Comparison of ENCODE assay signal across 10 cellular contexts in the genomic region with DNA sequence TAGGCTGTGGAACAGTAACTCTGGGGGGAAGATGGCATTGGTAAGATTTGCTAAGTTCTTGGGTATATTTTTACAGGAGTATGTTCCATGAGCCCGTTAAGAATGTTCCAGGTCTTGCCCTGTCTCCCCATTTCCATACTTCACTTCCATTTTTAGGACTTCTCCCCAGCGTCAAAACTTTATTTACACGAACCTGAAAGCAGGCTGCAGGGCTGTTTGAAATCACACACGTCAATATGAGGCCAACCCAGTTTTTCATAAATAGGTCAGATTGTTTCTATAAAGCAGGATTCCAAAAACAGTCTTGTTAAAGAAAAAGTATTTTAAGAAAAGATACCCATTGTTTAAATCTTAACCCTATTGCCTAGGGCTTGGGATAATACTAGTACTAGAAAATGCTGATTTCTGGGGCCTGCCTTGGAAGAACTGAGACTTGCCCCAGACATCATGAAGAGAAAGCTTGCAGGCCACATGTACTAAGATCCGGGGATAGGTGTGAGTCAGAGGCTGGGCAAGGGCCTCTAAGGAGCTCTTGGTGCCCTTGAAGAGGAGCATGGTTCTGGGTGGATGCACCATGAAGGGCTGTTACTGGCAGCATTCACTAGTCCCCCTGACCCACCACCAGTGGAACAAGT. TPM values are rescaled to one million over a fixed set of nuclear protein-coding genes. Genes with fewer than 3 reads are reported as not detected.
DNase-seq lines count a peak whose midpoint lies in the region; ATAC-seq and TF ChIP-seq lines count a peak whose summit lies in the region.
"Had no signal": no experiment of that assay in that cellular context is flagged by ENCODE, and none has a peak within 500 bp of the region (broad histone marks: within the 10 kb centered on the region; RNA-seq: fewer than 3 reads in every experiment).

No MANE protein-coding gene starts in this region.

- no CpG with 5 or more reads among the region's 5 CpGs for WGBS in H9 (ENCODE audit: extremely low coverage, insufficient read length, low lambda C conversion rate)
- 59% methylated on average over 5 of the region's 5 CpGs for WGBS in suprapubic skin

- H2BK20ac ChIP-seq in H9 (ENCODE audit: low read depth, low read length, poor library complexity, severe bottlenecking) = no peak overlapping the region

- H3K9ac ChIP-seq in H9 (ENCODE audit: extremely low read depth, insufficient read length, low read length) = no peak overlapping the region

- H3K4me1 Mint-ChIP-seq in glutamatergic neuron (ENCODE audit: low read depth, unreplicated experiment) (peaks cover 61% of the 10 kb centered on the region), H9 (peaks cover 56 to 57% of the 10 kb centered on the region in 2 experiments)
- H3K4me1 Mint-ChIP-seq in naive thymus-derived CD8-positive, alpha-beta T cell = peaks cover 0 to 46% (median 0%) of the 10 kb centered on the region in 4 donors

- H2BK15ac ChIP-seq in H9 (ENCODE audit: low read depth, low read length) = no peak overlapping the region

- DNase-seq in AG10803 (ENCODE audit: low read depth) (peak; percentile 59), NCI-H510A treated with DMSO at 0.1 percent for 48 hours (lab: John Stamatoyannopoulos, UW) (peak; percentile 60), glutamatergic neuron (no peak), NCI-H1048 (lab: John Stamatoyannopoulos, UW) (no peak), H9 (no peak), suprapubic skin (ENCODE audit: low spot score in 2 of 2) (no peak)
- DNase-seq in naive thymus-derived CD8-positive, alpha-beta T cell = no peak
- DNase-seq: RPMI8226 had no signal

- POLR2A ChIA-PET in naive thymus-derived CD8-positive, alpha-beta T cell (lab: Charles Lee) = no interaction called here

- H3K56ac ChIP-seq in H9 (ENCODE audit: insufficient read length, low read depth, low read length) = no peak overlapping the region

- H3K27me3 ChIP-seq in H9 (ENCODE audit: insufficient read depth, low read length) (no peaks in the 10 kb centered on the region), suprapubic skin (no peaks in the 10 kb centered on the region)

- H3K9me3 Mint-ChIP-seq in glutamatergic neuron (ENCODE audit: unreplicated experiment) (peaks cover 19% of the 10 kb centered on the region), H9 (peaks cover 6 to 7% of the 10 kb centered on the region in 2 experiments)
- peaks cover 0 to 10% (median 3%) of the 10 kb centered on the region in 9 donors for H3K9me3 Mint-ChIP-seq in naive thymus-derived CD8-positive, alpha-beta T cell

- H3K4me3 ChIP-seq in AG10803 (ENCODE audit: low read length) (no peak overlapping the region), suprapubic skin (no peak overlapping the region)

- H3T11ph ChIP-seq in H9 (ENCODE audit: low read length) = no peak overlapping the region

- H3K36me3 Mint-ChIP-seq in glutamatergic neuron (ENCODE audit: unreplicated experiment) (peaks cover 13% of the 10 kb centered on the region), H9 (ENCODE audit: insufficient read depth in 1 of 3, low read depth in 3 of 3) (peaks cover 7 to 16% (median 11%) of the 10 kb centered on the region in 3 experiments)
- peaks cover 0 to 5% (median 0%) of the 10 kb centered on the region in 3 donors for H3K36me3 Mint-ChIP-seq in naive thymus-derived CD8-positive, alpha-beta T cell
- H3K36me3 Mint-ChIP-seq: activated naive CD4-positive, alpha-beta T cell treated with anti-CD3 and anti-CD28 coated beads, Interleukin-2, amount 50 U/mL, for 72 hours had no signal

- no peak overlapping the region for H2BK12ac ChIP-seq in H9 (ENCODE audit: insufficient read length, low read depth, low read length)

- peaks cover 8% of the 10 kb centered on the region; the same call in 1 of the 2 replicates for H3K4me1 ChIP-seq in H9 (ENCODE audit: insufficient read depth, low read length)
- peaks cover 33% of the 10 kb centered on the region for H3K4me1 ChIP-seq in suprapubic skin

- no peak overlapping the region for H2AFZ ChIP-seq in H9 (ENCODE audit: low read length)

- ATAC-seq in GM21528 (IDR thresholded peaks at IDR 0.05; ENCODE audit: low FRiP score, unreplicated experiment) = peak; percentile 26
- ATAC-seq in naive thymus-derived CD8-positive, alpha-beta T cell = no peak
- ATAC-seq: activated naive CD4-positive, alpha-beta T cell treated with anti-CD3 and anti-CD28 coated beads, Interleukin-2, amount 50 U/mL, for 72 hours had no signal

- no peaks in the 10 kb centered on the region for H3K36me3 ChIP-seq in suprapubic skin

- H2BK5ac ChIP-seq in H9 (ENCODE audit: insufficient read length, low read length) = no peak overlapping the region

- TF ChIP-seq CTCF in AG10803 (conservative IDR thresholded peaks at IDR 0.05; ENCODE audit: low read length) (no peak), glutamatergic neuron (IDR thresholded peaks at IDR 0.05; ENCODE audit: partially characterized antibody, unreplicated experiment) (no peak), H9 (conservative IDR thresholded peaks at IDR 0.05) (no peak), suprapubic skin (IDR thresholded peaks at IDR 0.05) (no peak)

- H4K20me1 ChIP-seq in H9 (ENCODE audit: control insufficient read depth, insufficient read depth, insufficient read length) = no peaks in the 10 kb centered on the region

- no peak overlapping the region for H3K23ac ChIP-seq in H9 (ENCODE audit: insufficient read length, low read depth, low read length)

- H3K4ac ChIP-seq in H9 (ENCODE audit: low read depth, low read length) = no peak overlapping the region

- TF ChIP-seq EP300 in suprapubic skin (IDR thresholded peaks at IDR 0.05) = no peak

- H3K79me1 ChIP-seq in H9 (ENCODE audit: insufficient read depth, low read depth, low read length, poor library complexity, severe bottlenecking) = peaks cover 12% of the 10 kb centered on the region

- H4K8ac ChIP-seq in H9 (replicated peaks; ENCODE audit: insufficient read length, low read depth, low read length) = no peak overlapping the region

- peaks cover 62% of the 10 kb centered on the region; the same call in 1 of the 2 replicates for H3K79me2 ChIP-seq in H9 (ENCODE audit: insufficient read depth, low read length)

- H4K5ac ChIP-seq in H9 (ENCODE audit: insufficient read length, low read depth, low read length) = no peak overlapping the region

- TF ChIP-seq POLR2A in suprapubic skin (IDR thresholded peaks at IDR 0.05) = no peak

- H3K23me2 ChIP-seq in H9 (ENCODE audit: insufficient read length, low read depth, low read length, poor library complexity, severe bottlenecking) = no peaks in the 10 kb centered on the region

- H3K4me3 Mint-ChIP-seq in glutamatergic neuron (ENCODE audit: unreplicated experiment) (peak overlapping the region; percentile 57), H9 (no peak overlapping the region)
- no peak overlapping the region for H3K4me3 Mint-ChIP-seq in naive thymus-derived CD8-positive, alpha-beta T cell

- no peak overlapping the region for H3K4me2 ChIP-seq in H9 (ENCODE audit: insufficient read depth, insufficient read length, low read length)

- H3K14ac ChIP-seq in H9 (ENCODE audit: insufficient read depth, low read length) = no peak overlapping the region

- H3K9me3 ChIP-seq in H9 (ENCODE audit: control insufficient read depth, low read depth, low read length) (no peaks in the 10 kb centered on the region), suprapubic skin (no peaks in the 10 kb centered on the region)

- H4K91ac ChIP-seq in H9 (ENCODE audit: insufficient read length, low read depth, low read length) = no peak overlapping the region

- H3K18ac ChIP-seq in H9 (ENCODE audit: insufficient read length, low read depth, low read length) = no peak overlapping the region

- H2AK5ac ChIP-seq in H9 (ENCODE audit: insufficient read length, low read length) = no peak overlapping the region

- H3K27ac ChIP-seq in H9 (ENCODE audit: insufficient read length, low read depth, low read length) = no peak overlapping the region
- no peak overlapping the region for H3K27ac ChIP-seq in suprapubic skin

- H3K27ac Mint-ChIP-seq in glutamatergic neuron (ENCODE audit: unreplicated experiment) (peak overlapping the region; percentile 40), H9 (0 out of 7 replicates have a peak overlapping the region, but pooled peaks of 1 of the 3 experiments have one; percentile 37)
- peak overlapping the region in 1 of 10 donors; percentile 71 for H3K27ac Mint-ChIP-seq in naive thymus-derived CD8-positive, alpha-beta T cell
- H3K27ac Mint-ChIP-seq: activated naive CD4-positive, alpha-beta T cell treated with anti-CD3 and anti-CD28 coated beads, Interleukin-2, amount 50 U/mL, for 72 hours had no signal

- no peak overlapping the region for H2BK120ac ChIP-seq in H9 (ENCODE audit: low read depth, low read length, poor library complexity, severe bottlenecking)

- H3K27me3 Mint-ChIP-seq in glutamatergic neuron (ENCODE audit: unreplicated experiment) = peaks cover 6% of the 10 kb centered on the region
- H3K27me3 Mint-ChIP-seq in H9 (ENCODE audit: low read depth) = no peaks in the 10 kb centered on the region
- peaks cover 3 to 9% (median 4%) of the 10 kb centered on the region in 5 donors for H3K27me3 Mint-ChIP-seq in naive thymus-derived CD8-positive, alpha-beta T cell

RNA-seq across cellular contexts. Expression of a gene that starts 24.2 kb away (rescaled TPM):
- total RNA-seq in glutamatergic neuron (ENCODE audit: unreplicated experiment) (281 TPM), H9 (2021) (82.9 and 87.8 TPM in 2 replicates), suprapubic skin (100 to 1,000 TPM in 1 of 4 donors, 10 to 100 TPM in 3; 62.7 to 159 (median 70.4) TPM)
- 1 to 10 TPM; 6.8 to 8.3 TPM for total RNA-seq in naive thymus-derived CD8-positive, alpha-beta T cell
- polyA plus RNA-seq in naive thymus-derived CD8-positive, alpha-beta T cell = 1 to 10 TPM in 1 of 3 donors, under 1 TPM in 1, not detected in 1; 0.69 to 1.2 TPM

Comparison
In these comparisons a context has a peak if more than half of its experiments do, and no peak if none do; other contexts are left out.
1. DNase-seq: peak in AG10803 (single experiment) and NCI-H510A treated with DMSO at 0.1 percent for 48 hours (single experiment); none in glutamatergic neuron (single experiment), NCI-H1048 (single experiment), H9 (single experiment), suprapubic skin (0 of 2) and naive thymus-derived CD8-positive, alpha-beta T cell (0 of 10).